Comparison of ENCODE assay signal across 1 cellular context in genomic region chr20:36571564-36572504, GRCh38.
TF ChIP-seq lines count a peak whose summit lies in the region.

No MANE protein-coding gene starts in this region.

TF ChIP-seq in H1, 55 proteins besides CTCF, POLR2A, EP300 and RAD21:
- TF ChIP-seq TBP (IDR thresholded peaks at IDR 0.05; ENCODE audit: low read depth, low read length) (peak; percentile 74), RNF2 (IDR thresholded peaks at IDR 0.05; ENCODE audit: borderline replicate concordance, low read depth, low read length, missing control alignments, poor library complexity, severe bottlenecking) (no peak), HDAC6 (IDR thresholded peaks at IDR 0.05; ENCODE audit: low read depth, low read length) (no peak), PHF8 (conservative IDR thresholded peaks at IDR 0.05; ENCODE audit: low read depth, low read length) (0 out of 2 replicates have a peak, but pooled peaks have one; percentile 30), SP2 (IDR thresholded peaks at IDR 0.05; ENCODE audit: low read length) (no peak), SIX5 (IDR thresholded peaks at IDR 0.05; ENCODE audit: low read depth, low read length) (no peak), POLR2AphosphoS5 (IDR thresholded peaks at IDR 0.05; ENCODE audit: low read depth, low read length) (peak; percentile 74), ASH2L (IDR thresholded peaks at IDR 0.05; ENCODE audit: low read length) (no peak), TAF1 (IDR thresholded peaks at IDR 0.05; ENCODE audit: low read depth, low read length) (peak; percentile 76), POU5F1 (IDR thresholded peaks at IDR 0.05; ENCODE audit: low read depth, low read length) (peak; percentile 92), EGR1 (IDR thresholded peaks at IDR 0.05; ENCODE audit: borderline replicate concordance, low read depth, low read length) (peak; percentile 45; the same call in 1 of the 2 replicates), JUND (IDR thresholded peaks at IDR 0.05; ENCODE audit: low read length) (no peak), SIN3A (conservative IDR thresholded peaks at IDR 0.05 in 1 of 2, IDR thresholded peaks at IDR 0.05 in 1 of 2; ENCODE audit: low read depth in 1 of 2, low read length in 2 of 2) (no peak), SP1 (IDR thresholded peaks at IDR 0.05; ENCODE audit: low read depth, low read length) (peak; percentile 64; the same call in 1 of the 2 replicates), RFX5 (IDR thresholded peaks at IDR 0.05; ENCODE audit: borderline replicate concordance, low read depth, low read length) (0 out of 2 replicates have a peak, but pooled peaks have one; percentile 4), RBBP5 (IDR thresholded peaks at IDR 0.05; ENCODE audit: borderline replicate concordance, low read depth, low read length) (peak; percentile 69; the same call in 1 of the 2 replicates), ATF2 (IDR thresholded peaks at IDR 0.05; ENCODE audit: low read length) (0 out of 2 replicates have a peak, but pooled peaks have one; percentile 21), YY1 (IDR thresholded peaks at IDR 0.05; ENCODE audit: low read depth, low read length) (peak; percentile 24; the same call in 1 of the 2 replicates), MAFK (IDR thresholded peaks at IDR 0.05; ENCODE audit: low read depth, low read length) (no peak)
